ENCODE assay signal across 17 cellular contexts in genomic region chr1:45444609-45445131, GRCh38.
"Had no signal": no experiment of that assay in that cellular context is flagged by ENCODE, and none has a peak within 500 bp of the region (broad histone marks: within the 10 kb centered on the region; RNA-seq: fewer than 3 reads in every experiment).

No MANE protein-coding gene starts in this region.

- H3K4me1 ChIP-seq: gastroesophageal sphincter, left lung had no signal

- H3K27me3 Mint-ChIP-seq: activated naive CD8-positive, alpha-beta T cell treated with anti-CD3 and anti-CD28 coated beads, Interleukin-2, amount 50 U/mL, for 24 hours; activated T-helper 17 cell treated with anti-CD3 and anti-CD28 coated beads, Interleukin-2, amount 50 U/mL, for 72 hours; naive thymus-derived CD4-positive, alpha-beta T cell had no signal

- H3K9me3 Mint-ChIP-seq: activated naive CD4-positive, alpha-beta T cell treated with anti-CD3 and anti-CD28 coated beads for 36 hours; activated naive CD8-positive, alpha-beta T cell treated with anti-CD3 and anti-CD28 coated beads, Interleukin-2, amount 50 U/mL, for 24 hours; activated T-helper 17 cell treated with anti-CD3 and anti-CD28 coated beads, Interleukin-2, amount 50 U/mL, for 72 hours had no signal

- H3K4me3 Mint-ChIP-seq: activated naive CD4-positive, alpha-beta T cell treated with anti-CD3 and anti-CD28 coated beads for 36 hours; activated naive CD8-positive, alpha-beta T cell treated with anti-CD3 and anti-CD28 coated beads, Interleukin-2, amount 50 U/mL, for 24 hours; activated T-helper 17 cell treated with anti-CD3 and anti-CD28 coated beads, Interleukin-2, amount 50 U/mL, for 72 hours; naive thymus-derived CD4-positive, alpha-beta T cell had no signal

- ATAC-seq: activated CD4-positive, CD25-positive, alpha-beta regulatory T cell treated with anti-CD3 and anti-CD28 coated beads, Interleukin-2, amount 50 U/mL, for 24 hours; activated naive CD8-positive, alpha-beta T cell treated with anti-CD3 and anti-CD28 coated beads, Interleukin-2, amount 50 U/mL, for 24 hours; activated T-helper 17 cell treated with anti-CD3 and anti-CD28 coated beads, Interleukin-2, amount 50 U/mL, for 72 hours; gastroesophageal sphincter; heart right ventricle; left lung; mucosa of descending colon; naive thymus-derived CD4-positive, alpha-beta T cell; pancreas had no signal

- H3K4me3 ChIP-seq: gastroesophageal sphincter, heart right ventricle, left lung, mucosa of descending colon, pancreas, thoracic aorta had no signal

- H3K27ac Mint-ChIP-seq: activated naive CD4-positive, alpha-beta T cell treated with anti-CD3 and anti-CD28 coated beads for 36 hours; activated naive CD8-positive, alpha-beta T cell treated with anti-CD3 and anti-CD28 coated beads, Interleukin-2, amount 50 U/mL, for 24 hours; activated T-helper 17 cell treated with anti-CD3 and anti-CD28 coated beads, Interleukin-2, amount 50 U/mL, for 72 hours; naive thymus-derived CD4-positive, alpha-beta T cell had no signal

- H3K27me3 ChIP-seq: gastroesophageal sphincter, heart right ventricle, left lung, pancreas had no signal

- H3K9me3 ChIP-seq: gastroesophageal sphincter, heart right ventricle, left lung, mucosa of descending colon, pancreas, thoracic aorta had no signal

- H3K4me1 Mint-ChIP-seq: activated naive CD8-positive, alpha-beta T cell treated with anti-CD3 and anti-CD28 coated beads, Interleukin-2, amount 50 U/mL, for 24 hours; activated T-helper 17 cell treated with anti-CD3 and anti-CD28 coated beads, Interleukin-2, amount 50 U/mL, for 72 hours had no signal

- H3K27ac ChIP-seq: gastroesophageal sphincter, heart right ventricle, left lung, pancreas, thoracic aorta had no signal

- DNase-seq: activated CD4-positive, alpha-beta T cell treated with anti-CD3 and anti-CD28 coated beads, Interleukin-2, amount 50 U/mL, for 4 hours; activated naive CD4-positive, alpha-beta T cell treated with anti-CD3 and anti-CD28 coated beads for 36 hours; activated naive CD8-positive, alpha-beta T cell treated with anti-CD3 and anti-CD28 coated beads, Interleukin-2, amount 50 U/mL, for 24 hours; heart right ventricle; kidney; left lung; mucosa of descending colon; naive thymus-derived CD4-positive, alpha-beta T cell; pancreas; retina; stimulated activated CD4-positive, alpha-beta T cell treated with anti-CD3 and anti-CD28 coated beads, Interleukin-12 subunit alpha, Interleukin-12 subunit beta, amount 100 ng/mL, for 4 hours; stimulated activated CD4-positive, alpha-beta T cell treated with anti-CD3 and anti-CD28 coated beads, Interleukin-2, amount 100 ng/mL, for 24 hours; T-helper 2 cell had no signal

- H3K36me3 ChIP-seq: gastroesophageal sphincter, heart right ventricle, left lung, pancreas, thoracic aorta had no signal
